14 cellular contexts compared by ENCODE assay signal in the genomic region with DNA sequence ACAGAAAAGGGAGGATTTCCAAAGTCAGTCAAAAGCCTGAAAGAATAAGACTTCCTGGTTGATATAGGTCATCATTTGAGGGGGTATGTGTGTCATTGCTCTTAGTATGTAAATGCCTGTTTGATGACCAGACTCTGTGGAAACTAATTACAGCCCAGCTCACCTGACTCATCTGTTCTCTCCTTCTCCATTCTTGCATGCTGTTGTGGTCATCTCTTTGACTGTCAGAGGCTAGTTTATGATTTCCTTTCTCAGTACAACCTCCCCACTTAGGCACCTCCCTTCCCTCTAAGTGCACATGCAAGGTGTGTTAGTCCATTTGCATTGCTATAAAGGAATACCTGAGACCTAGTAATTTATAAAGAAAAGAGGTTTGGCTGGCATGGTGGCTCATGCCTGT. TPM values are rescaled to one million over a fixed set of nuclear protein-coding genes. Genes with fewer than 3 reads are reported as not detected.
A peak's percentile ranks its signal among the peaks of the same experiment; 100 is the strongest.
DNase-seq lines count a peak whose midpoint lies in the region; ATAC-seq and TF ChIP-seq lines count a peak whose summit lies in the region.
"Had no signal": no experiment of that assay in that cellular context is flagged by ENCODE, and none has a peak within 500 bp of the region (broad histone marks: within the 10 kb centered on the region; RNA-seq: fewer than 3 reads in every experiment).

No MANE protein-coding gene starts in this region.

- no peak for TF ChIP-seq POLR2A in IMR-90 (IDR thresholded peaks at IDR 0.05; ENCODE audit: low read depth, low read length)

- peaks cover 11% of the 10 kb centered on the region; the same call in 1 of the 2 replicates for H3F3A ChIP-seq in MM.1S (ENCODE audit: insufficient read depth, low read length)

- H3K4ac ChIP-seq in IMR-90 (ENCODE audit: low read depth, low read length) (no peak overlapping the region), mesenchymal stem cell (ENCODE audit: low read depth in 1 of 2, low read length in 2 of 2) (no peak overlapping the region), trophoblast cell (ENCODE audit: low read depth, low read length) (no peak overlapping the region)

- ATAC-seq in IMR-90 (ENCODE audit: low read depth) = peak; percentile 32
- ATAC-seq in activated CD4-positive, CD25-positive, alpha-beta regulatory T cell treated with anti-CD3 and anti-CD28 coated beads, Interleukin-2, amount 50 U/mL, for 24 hours = no peak
- ATAC-seq: heart right ventricle had no signal

- no peak overlapping the region for H2BK15ac ChIP-seq in IMR-90 (ENCODE audit: low read depth, low read length)
- no peak overlapping the region for H2BK15ac ChIP-seq in mesenchymal stem cell (ENCODE audit: low read depth, poor library complexity, severe bottlenecking)

- H2AK9ac ChIP-seq in IMR-90 (replicated peaks; ENCODE audit: low read depth, low read length, poor library complexity) = no peak overlapping the region

- no peak overlapping the region for H2BK12ac ChIP-seq in mesenchymal stem cell (ENCODE audit: low read length in 2 of 2)
- no peak overlapping the region for H2BK12ac ChIP-seq in trophoblast cell (ENCODE audit: low read length)

- in situ Hi-C loops in IMR-90 (cut with MboI; ENCODE audit: low sequenced_read_pairs) = no loop called here

- no peak overlapping the region for H4K91ac ChIP-seq in IMR-90 (ENCODE audit: insufficient read depth, low read depth, low read length)
- H4K91ac ChIP-seq in mesenchymal stem cell (ENCODE audit: low read length) = no peak overlapping the region
- no peak overlapping the region for H4K91ac ChIP-seq in trophoblast cell (ENCODE audit: low read depth, low read length)

- H3K36me3 ChIP-seq in IMR-90 (ENCODE audit: control insufficient read depth, insufficient read depth, low read length) (no peaks in the 10 kb centered on the region), mesenchymal stem cell (ENCODE audit: control insufficient read depth in 1 of 2, insufficient read depth in 2 of 2, low read depth in 1 of 2, low read length in 2 of 2) (no peaks in the 10 kb centered on the region), trophoblast cell (ENCODE audit: control insufficient read depth in 1 of 2, insufficient read depth in 2 of 2, low read length in 2 of 2) (no peaks in the 10 kb centered on the region), MM.1S (replicated peaks; ENCODE audit: insufficient read depth, low read length) (no peaks in the 10 kb centered on the region)
- H3K36me3 ChIP-seq: heart right ventricle, prostate gland had no signal

- H4K8ac ChIP-seq in IMR-90 (ENCODE audit: low read depth in 2 of 2, low read length in 2 of 2) (no peak overlapping the region), mesenchymal stem cell (ENCODE audit: low read length) (no peak overlapping the region), trophoblast cell (ENCODE audit: low read depth, low read length) (no peak overlapping the region)

- H3K79me2 ChIP-seq in trophoblast cell (ENCODE audit: control insufficient read depth, insufficient read depth, low read length, poor library complexity) = no peaks in the 10 kb centered on the region
- H3K79me2 ChIP-seq in MM.1S (ENCODE audit: low read length) = no peaks in the 10 kb centered on the region

- H3K23ac ChIP-seq in IMR-90 (ENCODE audit: low read depth, low read length) (no peak overlapping the region), mesenchymal stem cell (ENCODE audit: low read length in 2 of 2) (no peak overlapping the region), trophoblast cell (ENCODE audit: low read length) (no peak overlapping the region)

- TF ChIP-seq RAD21 in IMR-90 (IDR thresholded peaks at IDR 0.05; ENCODE audit: low read length) = no peak

- H4K12ac ChIP-seq in trophoblast cell (ENCODE audit: low read depth, low read length) = no peak overlapping the region

- no peak overlapping the region for H2BK120ac ChIP-seq in IMR-90 (ENCODE audit: low read depth, low read length)
- H2BK120ac ChIP-seq in mesenchymal stem cell (ENCODE audit: low read depth, low read length) = no peak overlapping the region
- no peak overlapping the region for H2BK120ac ChIP-seq in trophoblast cell (ENCODE audit: insufficient read depth, low read length, poor library complexity)

- H3K9ac ChIP-seq in IMR-90 (ENCODE audit: low read depth, low read length) (no peak overlapping the region), mesenchymal stem cell (ENCODE audit: low read length) (no peak overlapping the region), trophoblast cell (ENCODE audit: low read length) (no peak overlapping the region), MM.1S (ENCODE audit: low read length) (no peak overlapping the region)

- CTCF ChIA-PET in IMR-90 (lab: Yijun Ruan, JAX) = no interaction called here

- POLR2A ChIA-PET in IMR-90 (lab: Charles Lee; ENCODE audit: unreplicated experiment) = no interaction called here

- H3K27ac ChIP-seq in IMR-90 (ENCODE audit: insufficient read depth, low read length) (no peak overlapping the region), mesenchymal stem cell (ENCODE audit: low read length, poor library complexity, severe bottlenecking) (no peak overlapping the region), trophoblast cell (ENCODE audit: low read depth, low read length) (no peak overlapping the region), MM.1S (ENCODE audit: low read length) (no peak overlapping the region)
- H3K27ac ChIP-seq: heart right ventricle, prostate gland had no signal

- H3K9me3 ChIP-seq in IMR-90 (ENCODE audit: control insufficient read depth, insufficient read depth, low read length) (no peaks in the 10 kb centered on the region), mesenchymal stem cell (ENCODE audit: control insufficient read depth, low read length) (no peaks in the 10 kb centered on the region), trophoblast cell (ENCODE audit: insufficient read depth, low read depth, low read length) (no peaks in the 10 kb centered on the region), MM.1S (replicated peaks; ENCODE audit: insufficient read depth, low read length) (no peaks in the 10 kb centered on the region)
- H3K9me3 ChIP-seq: heart right ventricle, prostate gland had no signal

- H3K4me2 ChIP-seq in IMR-90 (ENCODE audit: low read depth, low read length) = no peak overlapping the region
- H3K4me2 ChIP-seq in mesenchymal stem cell (ENCODE audit: low read length, poor library complexity, severe bottlenecking) = no peak overlapping the region
- H3K4me2 ChIP-seq in trophoblast cell (ENCODE audit: low read length) = no peak overlapping the region
- H3K4me2 ChIP-seq in MM.1S (ENCODE audit: low read depth, low read length) = no peak overlapping the region

- H2AK5ac ChIP-seq in IMR-90 (ENCODE audit: low read depth, low read length) = no peak overlapping the region
- H2AK5ac ChIP-seq in mesenchymal stem cell (ENCODE audit: low read length, severe bottlenecking) = no peak overlapping the region
- no peak overlapping the region for H2AK5ac ChIP-seq in trophoblast cell (ENCODE audit: low read length)

- DNase-seq in Daoy (ENCODE audit: low read depth) (peak; percentile 82), IMR-90 (peak; percentile 84), astrocyte of the hippocampus (ENCODE audit: low read depth, low spot score) (peak; percentile 43), mesenchymal stem cell (peak; percentile 67), OCI-M2 (lab: John Stamatoyannopoulos, UW; ENCODE audit: unreplicated experiment) (no peak), trophoblast cell (no peak), MM.1S (no peak)
- DNase-seq: heart right ventricle; NCI-H1930; stimulated activated CD4-positive, alpha-beta T cell treated with anti-CD3 and anti-CD28 coated beads, Interleukin-4, amount 100 ng/mL, for 24 hours; T-helper 9 cell had no signal

- H3K14ac ChIP-seq in IMR-90 (replicated peaks; ENCODE audit: low read depth, low read length) = no peak overlapping the region
- no peak overlapping the region for H3K14ac ChIP-seq in mesenchymal stem cell (ENCODE audit: low read length in 2 of 2)
- no peak overlapping the region for H3K14ac ChIP-seq in trophoblast cell (ENCODE audit: low read length)

- H3K27me3 ChIP-seq in IMR-90 (ENCODE audit: control insufficient read depth, insufficient read depth, low read length) = peaks cover 8% of the 10 kb centered on the region
- peaks cover 0 to 8% of the 10 kb centered on the region in 2 experiments for H3K27me3 ChIP-seq in mesenchymal stem cell (ENCODE audit: control insufficient read depth in 1 of 2, insufficient read depth in 1 of 2, low read length in 2 of 2)
- H3K27me3 ChIP-seq in trophoblast cell (ENCODE audit: insufficient read depth, low read length) = no peaks in the 10 kb centered on the region
- peaks cover 38% of the 10 kb centered on the region for H3K27me3 ChIP-seq in MM.1S (replicated peaks; ENCODE audit: insufficient read depth, low read length)

- no peaks in the 10 kb centered on the region for H3K9me2 ChIP-seq in MM.1S (replicated peaks; ENCODE audit: insufficient read depth, low read length)

- H3K4me1 ChIP-seq in IMR-90 (ENCODE audit: control insufficient read depth, insufficient read depth, low read length) = peaks cover 2% of the 10 kb centered on the region
- peaks cover 12% of the 10 kb centered on the region for H3K4me1 ChIP-seq in mesenchymal stem cell (ENCODE audit: control insufficient read depth, insufficient read depth, low read depth, low read length)
- peaks cover 0 to 3% of the 10 kb centered on the region in 2 experiments for H3K4me1 ChIP-seq in trophoblast cell (ENCODE audit: control insufficient read depth in 1 of 2, insufficient read depth in 2 of 2, low read length in 2 of 2)
- peaks cover 6% of the 10 kb centered on the region; the same call in 1 of the 2 replicates for H3K4me1 ChIP-seq in MM.1S (ENCODE audit: low read length)
- H3K4me1 ChIP-seq: prostate gland had no signal

- H2BK5ac ChIP-seq in IMR-90 (ENCODE audit: low read depth, low read length, poor library complexity, severe bottlenecking) = no peak overlapping the region
- H2BK5ac ChIP-seq in mesenchymal stem cell (ENCODE audit: low read depth, low read length, poor library complexity, severe bottlenecking) = no peak overlapping the region
- no peak overlapping the region for H2BK5ac ChIP-seq in trophoblast cell (ENCODE audit: low read depth, low read length, poor library complexity)

- no peak overlapping the region for H4K5ac ChIP-seq in IMR-90 (ENCODE audit: low read depth, low read length)

- H3K79me1 ChIP-seq in IMR-90 (ENCODE audit: low read depth in 1 of 2, low read length in 2 of 2) (no peaks in the 10 kb centered on the region), mesenchymal stem cell (replicated peaks; ENCODE audit: low read length, poor library complexity, severe bottlenecking) (no peaks in the 10 kb centered on the region), trophoblast cell (ENCODE audit: low read length) (no peaks in the 10 kb centered on the region)

- H3K56ac ChIP-seq in IMR-90 (ENCODE audit: extremely low read depth, insufficient read depth, low read length) = no peak overlapping the region

- H2AFZ ChIP-seq in IMR-90 (replicated peaks; ENCODE audit: low read length, poor library complexity) = no peak overlapping the region
- no peak overlapping the region for H2AFZ ChIP-seq in mesenchymal stem cell (ENCODE audit: low read depth, low read length)
- H2AFZ ChIP-seq in trophoblast cell (ENCODE audit: insufficient read depth, low read length, poor library complexity) = no peak overlapping the region
- no peak overlapping the region for H2AFZ ChIP-seq in MM.1S (ENCODE audit: low read length)

- intact Hi-C loops in IMR-90 (cut with micrococcal nuclease) = no loop called here

- H4K20me1 ChIP-seq in IMR-90 (ENCODE audit: insufficient read depth, low read length) = no peaks in the 10 kb centered on the region
- H4K20me1 ChIP-seq in MM.1S (ENCODE audit: insufficient read depth, low read length) = peaks cover 4% of the 10 kb centered on the region; the same call in 1 of the 2 replicates

- TF ChIP-seq CTCF in IMR-90 (conservative IDR thresholded peaks at IDR 0.05; ENCODE audit: low read depth, low read length) (no peak), MM.1S (IDR thresholded peaks at IDR 0.05; ENCODE audit: low read length) (no peak)

- H3K18ac ChIP-seq in IMR-90 (ENCODE audit: low read depth, low read length) (no peak overlapping the region), mesenchymal stem cell (ENCODE audit: low read depth in 1 of 2, low read length in 2 of 2) (no peak overlapping the region), trophoblast cell (ENCODE audit: low read length) (no peak overlapping the region)

- H2BK20ac ChIP-seq in IMR-90 (ENCODE audit: low read depth, low read length) = no peak overlapping the region

- dilution Hi-C loops in IMR-90 (cut with HindIII; ENCODE audit: low sequenced_read_pairs, unreplicated experiment) = no loop called here

- H3K4me3 ChIP-seq in IMR-90 (ENCODE audit: insufficient read depth, low read depth, low read length) (no peak overlapping the region), mesenchymal stem cell (ENCODE audit: insufficient read depth in 1 of 2, low read depth in 1 of 2, low read length in 2 of 2) (no peak overlapping the region), trophoblast cell (ENCODE audit: low read depth, low read length) (no peak overlapping the region), MM.1S (ENCODE audit: low read length) (no peak overlapping the region)
- H3K4me3 ChIP-seq: heart right ventricle, prostate gland had no signal

- peaks cover 7% of the 10 kb centered on the region; the same call in 1 of the 2 replicates for H3K9me1 ChIP-seq in IMR-90 (ENCODE audit: insufficient read depth, low read length)

- no TSS peak for BruUV-seq in IMR-90 (replicated peaks; lab: Mats Ljungman, UMichigan)

RNA-seq across cellular contexts. Expression of gene C1orf116, which starts 2.4 kb away (rescaled TPM):
- total RNA-seq in Daoy (2014; rRNA removed; shearing (Covaris generic)) = 0.11 TPM in 1 of 2 replicates, not detected in the other
- total RNA-seq in IMR-90 (2012; rRNA removed) = under 0.01 TPM in 1 of 2 replicates, not detected in the other
- polyA plus RNA-seq in IMR-90 (2012; rRNA removed) = 0.03 TPM in 1 of 2 replicates, not detected in the other
- 0.01 TPM in 1 of 2 replicates, not detected in the other for polyA plus RNA-seq in IMR-90 (2012; cell fraction: cytosol; rRNA removed)
- polyA plus RNA-seq in IMR-90 (2012; cell fraction: nucleus; rRNA removed; ENCODE audit: low replicate concordance) = 0.01 and 0.03 TPM in 2 replicates
- polyA plus RNA-seq in mesenchymal stem cell (2013, experiment 1 of 2) = 0.01 TPM
- 0.01 TPM for polyA plus RNA-seq in mesenchymal stem cell (2013, experiment 2 of 2)
- 2.6 and 2.8 TPM in 2 replicates for polyA plus RNA-seq in trophoblast cell (2013)

RNA-seq across cellular contexts. Expression of gene YOD1, which starts 16.0 kb away (rescaled TPM):
- 4.5 and 7.0 TPM in 2 replicates for total RNA-seq in Daoy (2014; rRNA removed; shearing (Covaris generic))
- total RNA-seq in IMR-90 (2012; rRNA removed) = 5.4 and 10.3 TPM in 2 replicates
- polyA plus RNA-seq in IMR-90 (2012; rRNA removed) = 1.6 and 1.8 TPM in 2 replicates
- 0.17 and 0.26 TPM in 2 replicates for polyA plus RNA-seq in IMR-90 (2012; cell fraction: cytosol; rRNA removed)
- polyA plus RNA-seq in IMR-90 (2012; cell fraction: nucleus; rRNA removed; ENCODE audit: low replicate concordance) = 0.81 and 3.8 TPM in 2 replicates
- 2.7 TPM for polyA plus RNA-seq in mesenchymal stem cell (2013, experiment 1 of 2)
- 2.7 TPM for polyA plus RNA-seq in mesenchymal stem cell (2013, experiment 2 of 2)
- polyA plus RNA-seq in trophoblast cell (2013) = 9.4 and 9.6 TPM in 2 replicates

RNA-seq across cellular contexts. Expression of gene PFKFB2, which starts 18.1 kb away (rescaled TPM):
- 2.1 and 2.2 TPM in 2 replicates for total RNA-seq in Daoy (2014; rRNA removed; shearing (Covaris generic))
- 1.3 and 1.7 TPM in 2 replicates for total RNA-seq in IMR-90 (2012; rRNA removed)
- polyA plus RNA-seq in IMR-90 (2012; rRNA removed) = 0.53 and 0.62 TPM in 2 replicates
- polyA plus RNA-seq in IMR-90 (2012; cell fraction: cytosol; rRNA removed) = 0.14 TPM in 2 replicates
- 0.27 and 1.4 TPM in 2 replicates for polyA plus RNA-seq in IMR-90 (2012; cell fraction: nucleus; rRNA removed; ENCODE audit: low replicate concordance)
- polyA plus RNA-seq in mesenchymal stem cell (2013, experiment 1 of 2) = 3.6 TPM
- 3.4 TPM for polyA plus RNA-seq in mesenchymal stem cell (2013, experiment 2 of 2)
- polyA plus RNA-seq in trophoblast cell (2013) = 7.5 and 7.6 TPM in 2 replicates

RNA-seq across cellular contexts. Expression of gene C4BPB, which starts 53.7 kb away (rescaled TPM):
- total RNA-seq in Daoy (2014; rRNA removed; shearing (Covaris generic)) = 0.29 TPM in 1 of 2 replicates, not detected in the other
- total RNA-seq in IMR-90 (2012; rRNA removed) = not detected in 2 replicates
- not detected in 2 replicates for polyA plus RNA-seq in IMR-90 (2012; rRNA removed)
- polyA plus RNA-seq in IMR-90 (2012; cell fraction: cytosol; rRNA removed) = not detected in 2 replicates
- not detected in 2 replicates for polyA plus RNA-seq in IMR-90 (2012; cell fraction: nucleus; rRNA removed; ENCODE audit: low replicate concordance)
- polyA plus RNA-seq in mesenchymal stem cell (2013, experiment 1 of 2) = not detected
- not detected for polyA plus RNA-seq in mesenchymal stem cell (2013, experiment 2 of 2)
- polyA plus RNA-seq in trophoblast cell (2013) = 0.37 and 0.42 TPM in 2 replicates
- total RNA-seq: mesothelial cell of epicardium had no signal

Comparison
In these comparisons a context has a peak if more than half of its experiments do, and no peak if none do; other contexts are left out.
1. DNase-seq: peak in Daoy (single experiment), IMR-90 (single experiment), astrocyte of the hippocampus (single experiment) and mesenchymal stem cell (single experiment); none in OCI-M2 (single experiment), trophoblast cell (0 of 2) and MM.1S (single experiment).